ENCODE assay signal across 8 cellular contexts in the genomic region with DNA sequence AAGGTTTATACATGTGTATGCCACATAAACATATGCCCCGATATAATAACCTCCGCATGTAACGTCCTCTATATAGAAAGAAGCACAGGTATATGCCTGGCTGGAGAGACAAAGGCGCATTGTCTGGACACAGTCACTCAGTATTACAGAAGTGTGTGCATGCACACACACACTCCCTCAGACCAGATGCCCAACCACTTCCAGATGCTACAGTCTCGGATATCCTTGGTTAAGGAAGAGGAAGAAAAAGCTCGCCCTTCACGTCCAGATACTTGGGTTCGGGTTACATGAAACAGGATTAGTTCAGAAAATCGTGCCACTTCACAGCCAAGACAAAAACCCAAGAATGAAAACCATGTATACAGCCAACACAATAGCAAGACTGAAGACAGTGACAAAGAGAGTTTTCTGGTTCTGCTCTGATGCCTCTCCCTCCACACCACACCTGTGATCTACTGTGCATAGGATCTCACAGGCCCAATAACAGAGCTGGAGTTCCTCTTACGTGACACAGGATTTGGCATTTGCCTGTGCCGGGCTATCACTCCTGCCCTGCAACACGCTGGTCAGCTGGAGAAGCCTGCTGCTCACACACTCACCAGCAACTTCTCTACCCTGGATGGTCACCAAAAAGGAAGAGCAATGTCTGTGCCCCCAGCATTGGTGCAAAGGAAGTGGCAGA.
DNase-seq lines count a peak whose midpoint lies in the region; ATAC-seq, FAIRE-seq and TF ChIP-seq lines count a peak whose summit lies in the region.

No MANE protein-coding gene starts in this region.

- H3K9me3 ChIP-seq in astrocyte (ENCODE audit: insufficient read depth, low read depth, low read length): no peaks in the 10 kb centered on the region
- H3K9me3 ChIP-seq in naive thymus-derived CD4-positive, alpha-beta T cell (ENCODE audit: control insufficient read depth in 2 of 3, low read length in 3 of 3): no peaks in the 10 kb centered on the region

- H3K4me3 Mint-ChIP-seq in astrocyte (ENCODE audit: unreplicated experiment): no peak overlapping the region
- H3K4me3 Mint-ChIP-seq in naive thymus-derived CD4-positive, alpha-beta T cell: peak overlapping the region in 1 of 10 donors; percentile 14
- no peak overlapping the region for H3K4me3 Mint-ChIP-seq in activated naive CD4-positive, alpha-beta T cell treated with anti-CD3 and anti-CD28 coated beads for 36 hours

- no peak overlapping the region for H3K27ac Mint-ChIP-seq in astrocyte (ENCODE audit: unreplicated experiment)
- peak overlapping the region in 8 of 9 donors; percentile 26 to 80 (median 56) for H3K27ac Mint-ChIP-seq in naive thymus-derived CD4-positive, alpha-beta T cell
- H3K27ac Mint-ChIP-seq in activated naive CD4-positive, alpha-beta T cell treated with anti-CD3 and anti-CD28 coated beads for 36 hours: no peak overlapping the region

- POLR2A ChIA-PET in naive thymus-derived CD4-positive, alpha-beta T cell (lab: Charles Lee): no interaction called here

- DNase-seq in AG10803 (ENCODE audit: low read depth) (peak; percentile 88), KBM-7 (peak; percentile 70), astrocyte (ENCODE audit: low read depth) (peak; percentile 37), NK-92 (lab: John Stamatoyannopoulos, UW; ENCODE audit: unreplicated experiment) (no peak)
- DNase-seq in naive thymus-derived CD4-positive, alpha-beta T cell: no peak
- DNase-seq in activated naive CD4-positive, alpha-beta T cell treated with anti-CD3 and anti-CD28 coated beads for 36 hours: no peak
- no peak for DNase-seq in activated CD4-positive, alpha-beta T cell treated with anti-CD3 and anti-CD28 coated beads for 1 hour

- no peaks in the 10 kb centered on the region for H3K27me3 Mint-ChIP-seq in astrocyte (ENCODE audit: low read depth, unreplicated experiment)
- H3K27me3 Mint-ChIP-seq in naive thymus-derived CD4-positive, alpha-beta T cell: no peaks in the 10 kb centered on the region
- H3K27me3 Mint-ChIP-seq in activated naive CD4-positive, alpha-beta T cell treated with anti-CD3 and anti-CD28 coated beads for 36 hours (ENCODE audit: low read depth): no peaks in the 10 kb centered on the region

- intact Hi-C loops in naive thymus-derived CD4-positive, alpha-beta T cell (cut with micrococcal nuclease): no loop called here
- intact Hi-C loops in activated naive CD4-positive, alpha-beta T cell treated with anti-CD3 and anti-CD28 coated beads for 36 hours (cut with micrococcal nuclease): no loop called here

- no peak for ATAC-seq in naive thymus-derived CD4-positive, alpha-beta T cell
- no peak for ATAC-seq in HG03039 (IDR thresholded peaks at IDR 0.05; ENCODE audit: unreplicated experiment)

- in situ Hi-C loops in KBM-7 (cut with MboI; ENCODE audit: low pct_unique_long_range_greater_than_20kb, low sequenced_read_pairs): no loop called here

- no peak for FAIRE-seq in astrocyte (lab: Jason Lieb, UNC)

- no peak overlapping the region for H3K4me3 ChIP-seq in AG10803 (ENCODE audit: low read length)
- no peak overlapping the region for H3K4me3 ChIP-seq in astrocyte (ENCODE audit: insufficient read depth, low read depth, low read length)
- no peak overlapping the region for H3K4me3 ChIP-seq in naive thymus-derived CD4-positive, alpha-beta T cell (ENCODE audit: low read length)

- H3K36me3 ChIP-seq in astrocyte (ENCODE audit: insufficient read depth, low read length): no peaks in the 10 kb centered on the region
- H3K36me3 ChIP-seq in naive thymus-derived CD4-positive, alpha-beta T cell (ENCODE audit: control insufficient read depth in 2 of 3, insufficient read depth in 3 of 3, low read length in 3 of 3): peaks cover 0 to 16% (median 0%) of the 10 kb centered on the region in 3 experiments

- H3K36me3 Mint-ChIP-seq in astrocyte (ENCODE audit: low read depth, unreplicated experiment): peaks cover 8% of the 10 kb centered on the region
- H3K36me3 Mint-ChIP-seq in naive thymus-derived CD4-positive, alpha-beta T cell: peaks cover 0 to 3% (median 0%) of the 10 kb centered on the region in 5 donors
- no peaks in the 10 kb centered on the region for H3K36me3 Mint-ChIP-seq in activated naive CD4-positive, alpha-beta T cell treated with anti-CD3 and anti-CD28 coated beads for 36 hours (ENCODE audit: low read depth)

- H3K4me2 ChIP-seq in astrocyte (ENCODE audit: low read length): no peak overlapping the region

- no peak overlapping the region for H2AFZ ChIP-seq in astrocyte (ENCODE audit: low read depth, low read length)

- peaks cover 72% of the 10 kb centered on the region for H4K20me1 ChIP-seq in astrocyte (ENCODE audit: insufficient read depth, low read length)

- H3K27me3 ChIP-seq in astrocyte (ENCODE audit: insufficient read depth, low read length): no peaks in the 10 kb centered on the region
- no peaks in the 10 kb centered on the region for H3K27me3 ChIP-seq in naive thymus-derived CD4-positive, alpha-beta T cell (ENCODE audit: control insufficient read depth in 2 of 2, insufficient read depth in 2 of 2, low read length in 2 of 2)

- no peak overlapping the region for H3K27ac ChIP-seq in astrocyte (ENCODE audit: low read depth, low read length)
- no peak overlapping the region for H3K27ac ChIP-seq in naive thymus-derived CD4-positive, alpha-beta T cell (ENCODE audit: low read depth, low read length)

- no peak overlapping the region for H3K9ac ChIP-seq in astrocyte (ENCODE audit: low read length)

- CTCF ChIA-PET in naive thymus-derived CD4-positive, alpha-beta T cell (lab: Charles Lee): no interaction called here
- CTCF ChIA-PET in activated naive CD4-positive, alpha-beta T cell treated with anti-CD3 and anti-CD28 coated beads for 36 hours (lab: Charles Lee): interaction anchor here (1.0 kb wide), 1 partner anchor 20 kb away, joined by 3 read pairs; no protein-coding TSS in a partner anchor

- TF ChIP-seq CTCF in AG10803 (conservative IDR thresholded peaks at IDR 0.05; ENCODE audit: low read length): no peak
- TF ChIP-seq CTCF in astrocyte (IDR thresholded peaks at IDR 0.05; ENCODE audit: insufficient read depth, low read depth, low read length): no peak

- peaks cover 57% of the 10 kb centered on the region for H3K79me2 ChIP-seq in astrocyte (ENCODE audit: insufficient read depth, low read length)

- H3K4me1 Mint-ChIP-seq in astrocyte (ENCODE audit: low read depth, unreplicated experiment): peaks cover 53% of the 10 kb centered on the region
- peaks cover 40 to 96% (median 92%) of the 10 kb centered on the region in 7 donors for H3K4me1 Mint-ChIP-seq in naive thymus-derived CD4-positive, alpha-beta T cell
- H3K4me1 Mint-ChIP-seq in activated naive CD4-positive, alpha-beta T cell treated with anti-CD3 and anti-CD28 coated beads for 36 hours (ENCODE audit: low read depth): peaks cover 65% of the 10 kb centered on the region

- no peaks in the 10 kb centered on the region for H3K9me3 Mint-ChIP-seq in astrocyte (ENCODE audit: unreplicated experiment)
- H3K9me3 Mint-ChIP-seq in naive thymus-derived CD4-positive, alpha-beta T cell: no peaks in the 10 kb centered on the region
- H3K9me3 Mint-ChIP-seq in activated naive CD4-positive, alpha-beta T cell treated with anti-CD3 and anti-CD28 coated beads for 36 hours: no peaks in the 10 kb centered on the region

- H3K4me1 ChIP-seq in astrocyte (ENCODE audit: insufficient read depth, low read length): peaks cover 30% of the 10 kb centered on the region
- H3K4me1 ChIP-seq in naive thymus-derived CD4-positive, alpha-beta T cell (ENCODE audit: control insufficient read depth in 2 of 2, insufficient read depth in 2 of 2, low read length in 2 of 2): peaks cover 0 to 27% of the 10 kb centered on the region in 2 donors

Comparison
In these comparisons a context has a peak if more than half of its experiments do, and no peak if none do; other contexts are left out.
1. DNase-seq: peak in AG10803 (single experiment), KBM-7 (single experiment) and astrocyte (single experiment); none in naive thymus-derived CD4-positive, alpha-beta T cell (0 of 9), NK-92 (single experiment), activated naive CD4-positive, alpha-beta T cell treated with anti-CD3 and anti-CD28 coated beads for 36 hours (single experiment) and activated CD4-positive, alpha-beta T cell treated with anti-CD3 and anti-CD28 coated beads for 1 hour (single experiment).
2. H3K27ac Mint-ChIP-seq: peak in naive thymus-derived CD4-positive, alpha-beta T cell (8 of 9); none in astrocyte (single experiment) and activated naive CD4-positive, alpha-beta T cell treated with anti-CD3 and anti-CD28 coated beads for 36 hours (single experiment).